In genomic region chr17:40024901-40025300, GRCh38 we compare ENCODE assay signal across 19 cellular contexts. TPM values are rescaled to one million over a fixed set of nuclear protein-coding genes. Genes with fewer than 3 reads are reported as not detected.
DNase-seq lines count a peak whose midpoint lies in the region; ATAC-seq and TF ChIP-seq lines count a peak whose summit lies in the region.
"Had no signal": no experiment of that assay in that cellular context is flagged by ENCODE, and none has a peak within 500 bp of the region (broad histone marks: within the 10 kb centered on the region; RNA-seq: fewer than 3 reads in every experiment).

No MANE protein-coding gene starts in this region.

- H3K4me1 ChIP-seq in PC-9 (replicated peaks; ENCODE audit: insufficient read depth) (peaks cover 70% of the 10 kb centered on the region), colonic mucosa (peaks cover 24% of the 10 kb centered on the region), osteoblast (ENCODE audit: insufficient read depth, low read length) (peaks cover 17% of the 10 kb centered on the region), upper lobe of right lung (peaks cover 59% of the 10 kb centered on the region)

- BruUV-seq in PC-9 (replicated peaks; lab: Mats Ljungman, UMichigan): no TSS peak

- H3K4me3 ChIP-seq in PC-9 (no peak overlapping the region), colonic mucosa (no peak overlapping the region), osteoblast (ENCODE audit: insufficient read depth, low read length) (no peak overlapping the region), upper lobe of right lung (no peak overlapping the region)
- H3K4me3 ChIP-seq: esophagus squamous epithelium had no signal

- H3K4me2 ChIP-seq in PC-9 (peak overlapping the region; percentile 60), osteoblast (ENCODE audit: insufficient read depth, low read length) (no peak overlapping the region)

- no peak for ATAC-seq in HG03342 (IDR thresholded peaks at IDR 0.05; ENCODE audit: unreplicated experiment)
- ATAC-seq in upper lobe of right lung: no peak
- ATAC-seq in left colon: no peak

- H4K20me1 ChIP-seq in PC-9 (ENCODE audit: insufficient read depth) (no peaks in the 10 kb centered on the region), osteoblast (ENCODE audit: insufficient read depth, low read length) (peaks cover 5% of the 10 kb centered on the region)

- no peaks in the 10 kb centered on the region for H3K9me2 ChIP-seq in PC-9 (ENCODE audit: insufficient read depth)

- POLR2A ChIA-PET in PC-9 (lab: Charles Lee; ENCODE audit: unreplicated experiment): no interaction called here

- DNase-seq in EH (ENCODE audit: low read depth) (peak; percentile 75), PC-9 (peak in 1 of 2 experiments; percentile 42), colonic mucosa (no peak), osteoblast (ENCODE audit: insufficient read length, low spot score, missing footprints) (peak; percentile 66), hepatic stellate cell (ENCODE audit: low spot score) (no peak), upper lobe of right lung (no peak), left colon (no peak)
- DNase-seq: activated gamma-delta T cell; CD4-positive, alpha-beta memory T cell; central memory CD4-positive, alpha-beta T cell; DMS79; esophagus squamous epithelium; head of caudate nucleus; NCI-H1048; NCI-H2029 treated with DMSO at 0.1 percent for 48 hours; NCI-H446 treated with DMSO at 0.1 percent for 48 hours; small intestine; stimulated activated CD4-positive, alpha-beta T cell treated with anti-CD3 and anti-CD28 coated beads, Interleukin-4, amount 100 ng/mL, for 24 hours had no signal

- H2AFZ ChIP-seq in PC-9 (no peak overlapping the region), osteoblast (ENCODE audit: low read length) (no peak overlapping the region)

- H3K27me3 ChIP-seq in PC-9 (ENCODE audit: insufficient read depth, low read depth) (no peaks in the 10 kb centered on the region), colonic mucosa (no peaks in the 10 kb centered on the region), osteoblast (ENCODE audit: insufficient read depth, low read length) (no peaks in the 10 kb centered on the region), upper lobe of right lung (no peaks in the 10 kb centered on the region)
- H3K27me3 ChIP-seq: esophagus squamous epithelium had no signal

- H3K27ac ChIP-seq in PC-9 (no peak overlapping the region), colonic mucosa (peak overlapping the region; percentile 66), osteoblast (ENCODE audit: low read depth, low read length) (no peak overlapping the region), upper lobe of right lung (no peak overlapping the region)

- no peak overlapping the region for H3K9ac ChIP-seq in colonic mucosa (ENCODE audit: low read depth in 2 of 2, low read length in 2 of 2)

- intact Hi-C loops in PC-9 (cut with micrococcal nuclease; ENCODE audit: unreplicated experiment) (loop anchor here (5.0 to 10.0 kb wide), 2 partner anchors 288 to 290 kb away; partner anchors contain the start of gene GRB7), colonic mucosa (cut with DNase I) (no loop called here), upper lobe of right lung (cut with DNase I) (no loop called here), left colon (cut with DNase I, micrococcal nuclease) (loop anchor here in 1 of 2 donors (10.0 kb wide), 1 partner anchor 150 kb away; the partner anchor contains the start of gene RAPGEFL1)

- no peak for TF ChIP-seq CTCF in PC-9 (conservative IDR thresholded peaks at IDR 0.05)
- TF ChIP-seq CTCF in colonic mucosa (IDR thresholded peaks at IDR 0.05): no peak
- TF ChIP-seq CTCF in osteoblast (IDR thresholded peaks at IDR 0.05; ENCODE audit: extremely low read depth, low read depth, low read length): no peak
- no peak for TF ChIP-seq CTCF in upper lobe of right lung (IDR thresholded peaks at IDR 0.05)

- CTCF ChIA-PET in PC-9 (lab: Charles Lee): interaction anchor here (0.6 kb wide), 1 partner anchor 12 kb away, joined by 15 read pairs; no protein-coding TSS in a partner anchor

- H3K9me3 ChIP-seq in PC-9 (ENCODE audit: insufficient read depth, low read depth): no peaks in the 10 kb centered on the region
- no peaks in the 10 kb centered on the region for H3K9me3 ChIP-seq in colonic mucosa
- H3K9me3 ChIP-seq in osteoblast (ENCODE audit: low read depth, low read length): no peaks in the 10 kb centered on the region
- no peaks in the 10 kb centered on the region for H3K9me3 ChIP-seq in upper lobe of right lung
- H3K9me3 ChIP-seq: esophagus squamous epithelium had no signal

- H3F3A ChIP-seq in PC-9 (ENCODE audit: insufficient read depth, low read depth): peaks cover 56% of the 10 kb centered on the region

- H3K36me3 ChIP-seq in PC-9 (ENCODE audit: low read depth) (no peaks in the 10 kb centered on the region), colonic mucosa (peaks cover 5% of the 10 kb centered on the region), osteoblast (ENCODE audit: insufficient read depth, low read length) (peaks cover 43% of the 10 kb centered on the region), upper lobe of right lung (peaks cover 62% of the 10 kb centered on the region)

- H3K79me2 ChIP-seq in PC-9 (ENCODE audit: low read depth) (no peaks in the 10 kb centered on the region), osteoblast (ENCODE audit: insufficient read depth, low read length) (no peaks in the 10 kb centered on the region)

RNA-seq across cellular contexts. Expression of gene CSF3, which starts 9.7 kb away (rescaled TPM):
- total RNA-seq in PC-9 (2021): not detected in 2 replicates
- under 1 TPM in 1 of 2 donors, not detected in 1; 0.37 TPM for total RNA-seq in colonic mucosa
- total RNA-seq in osteoblast: not detected in 2 replicates
- total RNA-seq in upper lobe of right lung: 1.2 TPM
- total RNA-seq in left colon: under 1 TPM; 0.20 to 0.67 TPM
- total RNA-seq: CD4-positive, alpha-beta memory T cell had no signal

RNA-seq across cellular contexts. Expression of gene MED24, which starts 29.3 kb away (rescaled TPM):
- 67.1 and 67.2 TPM in 2 replicates for total RNA-seq in PC-9 (2021)
- 100 to 1,000 TPM in 1 of 2 donors, 10 to 100 TPM in 1; 80.1 to 111 TPM for total RNA-seq in colonic mucosa
- 33.6 and 36.6 TPM in 2 replicates for total RNA-seq in osteoblast
- 81.3 TPM for total RNA-seq in upper lobe of right lung
- total RNA-seq in left colon: 100 to 1,000 TPM in 1 of 2 donors, 10 to 100 TPM in 1; 63.4 to 108 TPM

RNA-seq across cellular contexts. Expression of gene THRA, which starts 37.9 kb away (rescaled TPM):
- total RNA-seq in PC-9 (2021) (11.4 and 13.9 TPM in 2 replicates), colonic mucosa (10 to 100 TPM; 40.3 to 44.5 TPM), osteoblast (30.6 and 33.3 TPM in 2 replicates), upper lobe of right lung (55.6 TPM), left colon (10 to 100 TPM; 48.4 to 56.3 TPM)

RNA-seq across cellular contexts. Expression of gene PSMD3, which starts 44.3 kb away (rescaled TPM):
- total RNA-seq in PC-9 (2021) (93.2 and 130 TPM in 2 replicates), colonic mucosa (100 to 1,000 TPM; 106 to 152 TPM), osteoblast (94.8 and 99.3 TPM in 2 replicates), upper lobe of right lung (73.6 TPM), left colon (100 to 1,000 TPM in 1 of 2 donors, 10 to 100 TPM in 1; 97.5 to 109 TPM)

Comparison
In these comparisons a context has a peak if more than half of its experiments do, and no peak if none do; other contexts are left out.
1. DNase-seq: peak in EH (single experiment) and osteoblast (single experiment); none in colonic mucosa (single experiment), hepatic stellate cell (single experiment), upper lobe of right lung (single experiment) and left colon (0 of 2).